Comparison of ENCODE assay signal across 1 cellular context in genomic region chr1:81409875-81410274, GRCh38.
TF ChIP-seq lines count a peak whose summit lies in the region.

No MANE protein-coding gene starts in this region.

TF ChIP-seq in GM23338, 12 proteins besides CTCF, POLR2A, EP300 and RAD21 (continued from another document):
- TF ChIP-seq, protein P1, sequence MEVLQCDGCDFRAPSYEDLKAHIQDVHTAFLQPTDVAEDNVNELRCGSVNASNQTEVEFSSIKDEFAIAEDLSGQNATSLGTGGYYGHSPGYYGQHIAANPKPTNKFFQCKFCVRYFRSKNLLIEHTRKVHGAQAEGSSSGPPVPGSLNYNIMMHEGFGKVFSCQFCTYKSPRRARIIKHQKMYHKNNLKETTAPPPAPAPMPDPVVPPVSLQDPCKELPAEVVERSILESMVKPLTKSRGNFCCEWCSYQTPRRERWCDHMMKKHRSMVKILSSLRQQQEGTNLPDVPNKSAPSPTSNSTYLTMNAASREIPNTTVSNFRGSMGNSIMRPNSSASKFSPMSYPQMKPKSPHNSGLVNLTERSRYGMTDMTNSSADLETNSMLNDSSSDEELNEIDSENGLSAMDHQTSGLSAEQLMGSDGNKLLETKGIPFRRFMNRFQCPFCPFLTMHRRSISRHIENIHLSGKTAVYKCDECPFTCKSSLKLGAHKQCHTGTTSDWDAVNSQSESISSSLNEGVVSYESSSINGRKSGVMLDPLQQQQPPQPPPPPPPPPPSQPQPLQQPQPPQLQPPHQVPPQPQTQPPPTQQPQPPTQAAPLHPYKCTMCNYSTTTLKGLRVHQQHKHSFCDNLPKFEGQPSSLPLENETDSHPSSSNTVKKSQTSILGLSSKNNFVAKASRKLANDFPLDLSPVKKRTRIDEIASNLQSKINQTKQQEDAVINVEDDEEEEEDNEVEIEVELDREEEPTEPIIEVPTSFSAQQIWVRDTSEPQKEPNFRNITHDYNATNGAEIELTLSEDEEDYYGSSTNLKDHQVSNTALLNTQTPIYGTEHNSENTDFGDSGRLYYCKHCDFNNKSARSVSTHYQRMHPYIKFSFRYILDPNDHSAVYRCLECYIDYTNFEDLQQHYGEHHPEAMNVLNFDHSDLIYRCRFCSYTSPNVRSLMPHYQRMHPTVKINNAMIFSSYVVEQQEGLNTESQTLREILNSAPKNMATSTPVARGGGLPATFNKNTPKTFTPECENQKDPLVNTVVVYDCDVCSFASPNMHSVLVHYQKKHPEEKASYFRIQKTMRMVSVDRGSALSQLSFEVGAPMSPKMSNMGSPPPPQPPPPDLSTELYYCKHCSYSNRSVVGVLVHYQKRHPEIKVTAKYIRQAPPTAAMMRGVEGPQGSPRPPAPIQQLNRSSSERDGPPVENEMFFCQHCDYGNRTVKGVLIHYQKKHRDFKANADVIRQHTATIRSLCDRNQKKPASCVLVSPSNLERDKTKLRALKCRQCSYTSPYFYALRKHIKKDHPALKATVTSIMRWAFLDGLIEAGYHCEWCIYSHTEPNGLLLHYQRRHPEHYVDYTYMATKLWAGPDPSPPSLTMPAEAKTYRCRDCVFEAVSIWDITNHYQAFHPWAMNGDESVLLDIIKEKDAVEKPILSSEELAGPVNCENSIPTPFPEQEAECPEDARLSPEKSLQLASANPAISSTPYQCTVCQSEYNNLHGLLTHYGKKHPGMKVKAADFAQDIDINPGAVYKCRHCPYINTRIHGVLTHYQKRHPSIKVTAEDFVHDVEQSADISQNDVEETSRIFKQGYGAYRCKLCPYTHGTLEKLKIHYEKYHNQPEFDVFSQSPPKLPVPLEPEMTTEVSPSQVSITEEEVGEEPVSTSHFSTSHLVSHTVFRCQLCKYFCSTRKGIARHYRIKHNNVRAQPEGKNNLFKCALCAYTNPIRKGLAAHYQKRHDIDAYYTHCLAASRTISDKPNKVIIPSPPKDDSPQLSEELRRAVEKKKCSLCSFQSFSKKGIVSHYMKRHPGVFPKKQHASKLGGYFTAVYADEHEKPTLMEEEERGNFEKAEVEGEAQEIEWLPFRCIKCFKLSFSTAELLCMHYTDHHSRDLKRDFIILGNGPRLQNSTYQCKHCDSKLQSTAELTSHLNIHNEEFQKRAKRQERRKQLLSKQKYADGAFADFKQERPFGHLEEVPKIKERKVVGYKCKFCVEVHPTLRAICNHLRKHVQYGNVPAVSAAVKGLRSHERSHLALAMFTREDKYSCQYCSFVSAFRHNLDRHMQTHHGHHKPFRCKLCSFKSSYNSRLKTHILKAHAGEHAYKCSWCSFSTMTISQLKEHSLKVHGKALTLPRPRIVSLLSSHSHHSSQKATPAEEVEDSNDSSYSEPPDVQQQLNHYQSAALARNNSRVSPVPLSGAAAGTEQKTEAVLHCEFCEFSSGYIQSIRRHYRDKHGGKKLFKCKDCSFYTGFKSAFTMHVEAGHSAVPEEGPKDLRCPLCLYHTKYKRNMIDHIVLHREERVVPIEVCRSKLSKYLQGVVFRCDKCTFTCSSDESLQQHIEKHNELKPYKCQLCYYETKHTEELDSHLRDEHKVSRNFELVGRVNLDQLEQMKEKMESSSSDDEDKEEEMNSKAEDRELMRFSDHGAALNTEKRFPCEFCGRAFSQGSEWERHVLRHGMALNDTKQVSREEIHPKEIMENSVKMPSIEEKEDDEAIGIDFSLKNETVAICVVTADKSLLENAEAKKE (CRISPR knock-in tag; IDR thresholded peaks at IDR 0.05): no peak
- TF ChIP-seq ZNF114 (CRISPR knock-in tag; IDR thresholded peaks at IDR 0.05): no peak
- TF ChIP-seq, protein P2, sequence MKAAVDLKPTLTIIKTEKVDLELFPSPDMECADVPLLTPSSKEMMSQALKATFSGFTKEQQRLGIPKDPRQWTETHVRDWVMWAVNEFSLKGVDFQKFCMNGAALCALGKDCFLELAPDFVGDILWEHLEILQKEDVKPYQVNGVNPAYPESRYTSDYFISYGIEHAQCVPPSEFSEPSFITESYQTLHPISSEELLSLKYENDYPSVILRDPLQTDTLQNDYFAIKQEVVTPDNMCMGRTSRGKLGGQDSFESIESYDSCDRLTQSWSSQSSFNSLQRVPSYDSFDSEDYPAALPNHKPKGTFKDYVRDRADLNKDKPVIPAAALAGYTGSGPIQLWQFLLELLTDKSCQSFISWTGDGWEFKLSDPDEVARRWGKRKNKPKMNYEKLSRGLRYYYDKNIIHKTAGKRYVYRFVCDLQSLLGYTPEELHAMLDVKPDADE (IDR thresholded peaks at IDR 0.05): no peak
TF ChIP-seq in GM23338: peak in this region for 0.
